Comparison of ENCODE assay signal across 12 cellular contexts in the genomic region with DNA sequence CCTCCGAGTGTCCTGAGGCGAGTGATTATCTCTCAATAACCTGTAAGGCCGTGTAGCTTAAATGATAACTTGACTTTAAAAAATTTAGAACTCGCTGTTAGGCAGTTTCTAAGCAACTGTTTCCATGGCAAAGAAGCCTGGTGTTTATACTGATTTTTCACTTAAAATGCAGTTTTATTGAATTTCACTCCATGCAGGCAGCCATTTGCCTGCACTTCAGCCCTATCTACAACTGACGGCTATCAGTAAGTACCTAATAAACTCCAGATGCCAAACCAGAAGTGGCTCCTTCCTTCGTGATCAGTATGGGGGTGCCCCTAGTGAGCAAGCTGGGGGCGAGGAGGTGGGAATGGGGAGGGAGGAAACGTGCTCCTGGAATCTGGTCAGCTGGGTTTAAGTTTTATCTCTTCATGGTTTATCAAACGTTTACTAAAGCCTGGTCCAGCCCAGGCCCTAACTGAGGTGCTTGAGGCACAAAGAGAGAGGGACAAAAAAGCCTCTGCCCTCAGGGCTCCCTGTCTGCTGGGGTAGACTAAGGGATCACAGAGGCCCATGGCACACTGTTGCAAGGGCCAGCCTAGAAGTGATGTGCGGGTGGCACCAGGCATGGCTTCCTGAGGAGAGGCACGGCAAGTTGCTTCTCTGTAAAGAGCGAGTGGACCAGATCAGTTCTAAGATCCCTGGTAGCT. TPM values are rescaled to one million over a fixed set of nuclear protein-coding genes. Genes with fewer than 3 reads are reported as not detected.
DNase-seq lines count a peak whose midpoint lies in the region; ATAC-seq, FAIRE-seq and TF ChIP-seq lines count a peak whose summit lies in the region.
"Had no signal": no experiment of that assay in that cellular context is flagged by ENCODE, and none has a peak within 500 bp of the region (broad histone marks: within the 10 kb centered on the region; RNA-seq: fewer than 3 reads in every experiment).

No MANE protein-coding gene starts in this region.

- TF ChIP-seq CTCF in VCaP (conservative IDR thresholded peaks at IDR 0.05) = no peak
- TF ChIP-seq CTCF in prostate gland (IDR thresholded peaks at IDR 0.05) = no peak
- TF ChIP-seq CTCF in D721Med (IDR thresholded peaks at IDR 0.05; ENCODE audit: insufficient read depth, missing control alignments) = no peak
- no peak for TF ChIP-seq CTCF in omental fat pad (IDR thresholded peaks at IDR 0.05)

- H3K4me3 ChIP-seq in BLaER1 (no peak overlapping the region), right cardiac atrium (ENCODE audit: low read length) (no peak overlapping the region), prostate gland (no peak overlapping the region)
- H3K4me3 ChIP-seq: HAP-1 had no signal

- H3K4me2 ChIP-seq in BLaER1 = peak overlapping the region; percentile 42

- H3K4me1 ChIP-seq in BLaER1 (peaks cover 78% of the 10 kb centered on the region), right cardiac atrium (ENCODE audit: control insufficient read depth, insufficient read depth, low read length) (peaks cover 23% of the 10 kb centered on the region), prostate gland (replicated peaks) (peaks cover 27% of the 10 kb centered on the region)

- no peak overlapping the region; the same call in 1 of the 2 replicates for H3K9ac ChIP-seq in BLaER1

- DNase-seq in right cardiac atrium = no peak
- no peak for DNase-seq in prostate gland (ENCODE audit: low spot score)
- DNase-seq in D721Med (ENCODE audit: insufficient read length, low spot score) = no peak
- no peak for DNase-seq in omental fat pad (ENCODE audit: low spot score)
- DNase-seq: activated naive CD4-positive, alpha-beta T cell; natural killer cell; stimulated activated CD8-positive, alpha-beta memory T cell treated with anti-CD3 and anti-CD28 coated beads, Interleukin-4, amount 100 ng/mL, for 48 hours had no signal

- H3K9me3 ChIP-seq in BLaER1 (no peaks in the 10 kb centered on the region), right cardiac atrium (ENCODE audit: control insufficient read depth, low read length) (no peaks in the 10 kb centered on the region), prostate gland (no peaks in the 10 kb centered on the region)
- H3K9me3 ChIP-seq: HAP-1 had no signal

- intact Hi-C loops in right cardiac atrium (cut with DNase I) (no loop called here), prostate gland (cut with DNase I) (no loop called here)

- WGBS in right cardiac atrium = 60% methylated on average over 12 of the region's 12 CpGs
- WGBS in prostate gland = 75% methylated on average over 12 of the region's 12 CpGs

- H3K27me3 ChIP-seq in BLaER1 (no peaks in the 10 kb centered on the region), right cardiac atrium (ENCODE audit: control insufficient read depth, insufficient read depth) (no peaks in the 10 kb centered on the region), prostate gland (replicated peaks; ENCODE audit: insufficient read depth) (no peaks in the 10 kb centered on the region)

- ATAC-seq in right cardiac atrium = no peak
- no peak for ATAC-seq in GM19023 (IDR thresholded peaks at IDR 0.05; ENCODE audit: unreplicated experiment)
- ATAC-seq in omental fat pad (ENCODE audit: low FRiP score) = no peak
- no peak for ATAC-seq in GM18873 (IDR thresholded peaks at IDR 0.05; ENCODE audit: low FRiP score, unreplicated experiment)
- ATAC-seq: natural killer cell had no signal

- FAIRE-seq in D721Med (lab: Jason Lieb, UNC) = no peak

- H3K36me3 ChIP-seq in BLaER1 (peaks cover 75% of the 10 kb centered on the region), prostate gland (no peaks in the 10 kb centered on the region)

- no peak for TF ChIP-seq POLR2A in prostate gland (IDR thresholded peaks at IDR 0.05)

- H4K20me1 ChIP-seq in BLaER1 = peaks cover 25% of the 10 kb centered on the region; the same call in 1 of the 2 replicates

- H3K27ac ChIP-seq in BLaER1 = no peak overlapping the region
- H3K27ac ChIP-seq in VCaP = peak overlapping the region; percentile 87
- peak overlapping the region; percentile 96 for H3K27ac ChIP-seq in right cardiac atrium (ENCODE audit: low read length)
- peak overlapping the region; percentile 11 to 45 for H3K27ac ChIP-seq in prostate gland

RNA-seq across cellular contexts. Expression of gene TTI1, which starts 45.5 kb away (rescaled TPM):
- total RNA-seq in right cardiac atrium = 10 to 100 TPM; 13.1 to 15.4 (median 14.0) TPM
- polyA plus RNA-seq in right cardiac atrium = 11.4 TPM
- total RNA-seq in prostate gland = 10 to 100 TPM; 14.8 to 26.2 TPM
- total RNA-seq in omental fat pad = 10 to 100 TPM; 10.6 to 29.3 (median 15.0) TPM

RNA-seq across cellular contexts. Expression of gene RPRD1B, which starts 45.8 kb away (rescaled TPM):
- total RNA-seq in right cardiac atrium (10 to 100 TPM; 66.9 to 88.5 (median 69.1) TPM), prostate gland (10 to 100 TPM; 21.9 to 27.5 TPM), omental fat pad (10 to 100 TPM; 24.1 to 33.5 (median 28.2) TPM)
- 18.5 TPM for polyA plus RNA-seq in right cardiac atrium
